Comparison of ENCODE assay signal across 15 cellular contexts in the genomic region with DNA sequence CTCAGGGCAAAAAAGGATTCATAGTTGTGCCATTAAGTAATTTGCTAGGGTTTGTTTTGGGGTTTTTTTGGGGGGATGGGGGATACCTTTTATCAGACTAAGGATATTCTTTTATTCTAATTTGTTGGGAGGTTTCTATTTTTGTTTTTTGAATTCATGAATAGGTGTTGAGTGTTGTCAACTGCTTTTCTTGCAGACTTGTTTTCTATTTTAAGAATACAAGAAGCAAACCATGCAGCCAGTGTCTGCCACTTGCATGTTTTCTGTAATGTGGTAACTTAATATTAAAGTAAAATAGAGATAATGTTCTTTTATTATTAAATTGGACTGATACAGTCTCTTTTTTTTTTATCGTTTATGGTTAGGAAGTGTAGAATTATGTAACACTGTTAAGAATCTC. TPM values are rescaled to one million over a fixed set of nuclear protein-coding genes. Genes with fewer than 3 reads are reported as not detected.
DNase-seq lines count a peak whose midpoint lies in the region; ATAC-seq and TF ChIP-seq lines count a peak whose summit lies in the region.
"Had no signal": no experiment of that assay in that cellular context is flagged by ENCODE, and none has a peak within 500 bp of the region (broad histone marks: within the 10 kb centered on the region; RNA-seq: fewer than 3 reads in every experiment).

No MANE protein-coding gene starts in this region.

- DNase-seq in heart right ventricle (no peak), cardiac septum (ENCODE audit: low spot score) (no peak), Calu3 (no peak), caudate nucleus (lab: John Stamatoyannopoulos, UW) (no peak), NCI-H1105 treated with DMSO at 0.1 percent for 48 hours (lab: John Stamatoyannopoulos, UW) (no peak)
- no peak for DNase-seq in effector memory CD8-positive, alpha-beta T cell
- DNase-seq: COR-L47, KBM-7, NCI-H1092 treated with DMSO at 0.1 percent for 48 hours, NCI-H187, NCI-H446 treated with DMSO at 0.1 percent for 48 hours, NCI-H748 treated with DMSO at 0.1 percent for 48 hours, PC-3 had no signal

- H3K9me3 ChIP-seq in heart right ventricle: peaks cover 0 to 9% (median 0%) of the 10 kb centered on the region in 11 donors
- H3K9me3 ChIP-seq in skeletal muscle tissue (ENCODE audit: control insufficient read depth in 3 of 3, low read length in 3 of 3): no peaks in the 10 kb centered on the region
- H3K9me3 ChIP-seq: BLaER1 had no signal

- no peaks in the 10 kb centered on the region for H3K36me3 Mint-ChIP-seq in Calu3 (ENCODE audit: insufficient read depth, unreplicated experiment)
- peaks cover 40% of the 10 kb centered on the region for H3K36me3 Mint-ChIP-seq in effector memory CD8-positive, alpha-beta T cell (ENCODE audit: insufficient read depth)

- no peaks in the 10 kb centered on the region for H3K9me3 Mint-ChIP-seq in Calu3 (ENCODE audit: low read depth, unreplicated experiment)
- H3K9me3 Mint-ChIP-seq in effector memory CD8-positive, alpha-beta T cell: no peaks in the 10 kb centered on the region

- H3K27me3 ChIP-seq in heart right ventricle (no peaks in the 10 kb centered on the region), skeletal muscle tissue (ENCODE audit: control insufficient read depth in 3 of 3, insufficient read depth in 3 of 3, low read length in 3 of 3) (no peaks in the 10 kb centered on the region)
- H3K27me3 ChIP-seq: BLaER1 had no signal

- H3K4me1 Mint-ChIP-seq in Calu3 (ENCODE audit: low read depth, unreplicated experiment): peaks cover 9% of the 10 kb centered on the region
- H3K4me1 Mint-ChIP-seq in effector memory CD8-positive, alpha-beta T cell (ENCODE audit: low read depth in 2 of 2): peaks cover 38 to 53% of the 10 kb centered on the region in 2 donors

- H3K4me3 Mint-ChIP-seq in Calu3 (ENCODE audit: low read depth, unreplicated experiment): no peak overlapping the region
- no peak overlapping the region for H3K4me3 Mint-ChIP-seq in effector memory CD8-positive, alpha-beta T cell

- CTCF ChIA-PET in Calu3 (lab: Charles Lee): no interaction called here

- peak in 3 of 8 donors; percentile 58 to 79 (median 70) for ATAC-seq in heart right ventricle
- ATAC-seq in effector memory CD8-positive, alpha-beta T cell (replicated peaks): no peak
- ATAC-seq: PC-3 had no signal

- intact Hi-C loops in heart right ventricle (cut with DNase I): no loop called here
- intact Hi-C loops in cardiac septum (cut with DNase I): no loop called here
- intact Hi-C loops in Calu3 (cut with micrococcal nuclease; ENCODE audit: unreplicated experiment): no loop called here

- H3K27me3 Mint-ChIP-seq in Calu3 (ENCODE audit: unreplicated experiment): no peaks in the 10 kb centered on the region
- H3K27me3 Mint-ChIP-seq in effector memory CD8-positive, alpha-beta T cell: no peaks in the 10 kb centered on the region

- peak overlapping the region; percentile 24 for H3K27ac Mint-ChIP-seq in Calu3 (ENCODE audit: unreplicated experiment)
- peak overlapping the region; percentile 28 to 78 for H3K27ac Mint-ChIP-seq in effector memory CD8-positive, alpha-beta T cell

- H3K27ac ChIP-seq in heart right ventricle: peak overlapping the region in 6 of 10 donors; percentile 22 to 66 (median 59)
- H3K27ac ChIP-seq in skeletal muscle tissue (ENCODE audit: low read depth, low read length): peak overlapping the region; percentile 59
- H3K27ac ChIP-seq in caudate nucleus (ENCODE audit: low read depth, low read length): no peak overlapping the region
- H3K27ac ChIP-seq: BLaER1 had no signal

- peaks cover 0 to 35% (median 14%) of the 10 kb centered on the region in 9 donors for H3K4me1 ChIP-seq in heart right ventricle
- peaks cover 8 to 17% (median 16%) of the 10 kb centered on the region in 3 donors for H3K4me1 ChIP-seq in skeletal muscle tissue (ENCODE audit: control insufficient read depth in 3 of 3, insufficient read depth in 3 of 3, low read length in 3 of 3)
- H3K4me1 ChIP-seq: BLaER1 had no signal

- 58 to 69% methylated on average over 1 of the region's 1 CpG for WGBS in heart right ventricle, 2 donors

- BruUV-seq in Calu3 (replicated peaks; lab: Mats Ljungman, UMichigan): no TSS peak

- H3K4me3 ChIP-seq in heart right ventricle (no peak overlapping the region), skeletal muscle tissue (ENCODE audit: low read length in 3 of 3) (peak overlapping the region in 1 of 3 donors; percentile 28)
- H3K4me3 ChIP-seq: BLaER1 had no signal

- H3K9ac ChIP-seq in skeletal muscle tissue (ENCODE audit: low read depth in 1 of 3, low read length in 3 of 3): peak overlapping the region in 1 of 3 donors; percentile 57
- H3K9ac ChIP-seq: BLaER1 had no signal

- H3K36me3 ChIP-seq in heart right ventricle (peaks cover 0 to 36% (median 0%) of the 10 kb centered on the region in 9 donors), skeletal muscle tissue (ENCODE audit: control insufficient read depth in 3 of 3, insufficient read depth in 3 of 3, low read length in 3 of 3) (peaks cover 0 to 8% (median 0%) of the 10 kb centered on the region in 3 donors)

- TF ChIP-seq CTCF in heart right ventricle (IDR thresholded peaks at IDR 0.05) (no peak), Calu3 (IDR thresholded peaks at IDR 0.05; ENCODE audit: unreplicated experiment) (no peak)

RNA-seq across cellular contexts. Expression of a gene that starts 49.5 kb away (rescaled TPM):
- 10 to 100 TPM; 19.8 to 32.9 (median 25.1) TPM for total RNA-seq in heart right ventricle
- 1 to 10 TPM; 6.3 to 9.2 TPM for polyA plus RNA-seq in heart right ventricle
- total RNA-seq in cardiac septum: 22.9 TPM
- total RNA-seq in Calu3 (2022): 39.3 and 39.9 TPM in 2 replicates
- total RNA-seq in skeletal muscle tissue: 29.2 TPM
